21 cellular contexts compared by ENCODE assay signal in genomic region chr3:188764609-188765008, GRCh38.
A peak's percentile ranks its signal among the peaks of the same experiment; 100 is the strongest.
DNase-seq lines count a peak whose midpoint lies in the region; ATAC-seq lines count a peak whose summit lies in the region.
"Had no signal": no experiment of that assay in that cellular context is flagged by ENCODE, and none has a peak within 500 bp of the region (broad histone marks: within the 10 kb centered on the region; RNA-seq: fewer than 3 reads in every experiment).

No MANE protein-coding gene starts in this region.

- no peak for DNase-seq in left ventricle myocardium superior
- no peak for DNase-seq in left cardiac atrium
- no peak for DNase-seq in right cardiac atrium
- no peak for DNase-seq in sciatic nerve (ENCODE audit: low spot score)
- no peak for DNase-seq in head of caudate nucleus
- no peak for DNase-seq in stimulated activated CD4-positive, alpha-beta T cell treated with anti-CD3 and anti-CD28 coated beads, Interleukin-1b, Interleukin-23, amount 100 ng/mL, for 48 hours
- DNase-seq: Caco-2; CD4-positive, alpha-beta T cell; DMS153; GDM1; GOT3; IMR-90; NCI-H1092 treated with DMSO at 0.1 percent for 48 hours; NCI-H1436 treated with DMSO at 0.1 percent for 48 hours; NCI-H1930; NCI-H2171; OCI-M1 had no signal

- H3K4me3 ChIP-seq in right cardiac atrium (ENCODE audit: low read length): no peak overlapping the region
- H3K4me3 ChIP-seq: BLaER1 had no signal

- no peaks in the 10 kb centered on the region for H3K9me3 ChIP-seq in right cardiac atrium (ENCODE audit: control insufficient read depth, low read length)
- H3K9me3 ChIP-seq: BLaER1, Caco-2 had no signal

- H3K4me1 ChIP-seq in right cardiac atrium (ENCODE audit: control insufficient read depth, insufficient read depth, low read length): no peaks in the 10 kb centered on the region
- H3K4me1 ChIP-seq: BLaER1, Caco-2 had no signal

- WGBS in right cardiac atrium: 100% methylated on average over 1 of the region's 1 CpG

- no peaks in the 10 kb centered on the region for H3K27me3 ChIP-seq in right cardiac atrium (ENCODE audit: control insufficient read depth, insufficient read depth)
- H3K27me3 ChIP-seq: BLaER1 had no signal

- intact Hi-C loops in left ventricle myocardium superior (cut with micrococcal nuclease) (no loop called here), left cardiac atrium (cut with DNase I) (no loop called here), right cardiac atrium (cut with DNase I) (no loop called here), sciatic nerve (cut with DNase I) (no loop called here), head of caudate nucleus (cut with DNase I) (no loop called here)

- H3K27ac ChIP-seq in right cardiac atrium (ENCODE audit: low read length): peak overlapping the region; percentile 10
- H3K27ac ChIP-seq: BLaER1, KMS-11 had no signal

- ATAC-seq in left ventricle myocardium superior (peak; percentile 51), left cardiac atrium (no peak), right cardiac atrium (peak; percentile 11 to 33), sciatic nerve (peak; percentile 39), GM21723 (IDR thresholded peaks at IDR 0.05; ENCODE audit: unreplicated experiment) (no peak)
- ATAC-seq: HCT116 had no signal

Comparison
In these comparisons a context has a peak if more than half of its experiments do, and no peak if none do; other contexts are left out.
1. ATAC-seq: peak in left ventricle myocardium superior (single experiment), right cardiac atrium (2 of 2) and sciatic nerve (single experiment); none in left cardiac atrium (0 of 2) and GM21723 (single experiment).